Comparison of ENCODE assay signal across 8 cellular contexts in genomic region chr16:81315271-81316175, GRCh38. TPM values are rescaled to one million over a fixed set of nuclear protein-coding genes. Genes with fewer than 3 reads are reported as not detected.
DNase-seq lines count a peak whose midpoint lies in the region; ATAC-seq, FAIRE-seq and TF ChIP-seq lines count a peak whose summit lies in the region.

No MANE protein-coding gene starts in this region.

- ATAC-seq in GM19035 (IDR thresholded peaks at IDR 0.05; ENCODE audit: unreplicated experiment) (peak; percentile 36), HG03354 (IDR thresholded peaks at IDR 0.05; ENCODE audit: poor library complexity, severe bottlenecking, unreplicated experiment) (peak; percentile 40), T-cell (replicated peaks in 1 of 4) (peak; percentile 9 to 26 (median 18))

- no peak for FAIRE-seq in astrocyte (lab: Jason Lieb, UNC)

- peak overlapping the region; percentile 77 for H3K27ac ChIP-seq in astrocyte (ENCODE audit: low read depth, low read length)

- no peaks in the 10 kb centered on the region for H3K27me3 ChIP-seq in astrocyte (ENCODE audit: insufficient read depth, low read length)

- peak overlapping the region; percentile 94 to 98 (median 96) for H3K4me3 Mint-ChIP-seq in T-cell
- peak overlapping the region; percentile 92 for H3K4me3 Mint-ChIP-seq in astrocyte (ENCODE audit: unreplicated experiment)

- peak overlapping the region; percentile 79 for H2AFZ ChIP-seq in astrocyte (ENCODE audit: low read depth, low read length)

- H3K27ac Mint-ChIP-seq in T-cell (peak overlapping the region; percentile 74 to 82), astrocyte (ENCODE audit: unreplicated experiment) (peak overlapping the region; percentile 85)

- no peaks in the 10 kb centered on the region for H3K36me3 ChIP-seq in astrocyte (ENCODE audit: insufficient read depth, low read length)

- no peaks in the 10 kb centered on the region for H3K36me3 Mint-ChIP-seq in T-cell
- peaks cover 4% of the 10 kb centered on the region for H3K36me3 Mint-ChIP-seq in astrocyte (ENCODE audit: low read depth, unreplicated experiment)

- H3K4me1 Mint-ChIP-seq in T-cell (peaks cover 63 to 68% (median 66%) of the 10 kb centered on the region in 3 donors), astrocyte (ENCODE audit: low read depth, unreplicated experiment) (peaks cover 28% of the 10 kb centered on the region)

- peaks cover 26% of the 10 kb centered on the region for H4K20me1 ChIP-seq in astrocyte (ENCODE audit: insufficient read depth, low read length)

- no peaks in the 10 kb centered on the region for H3K27me3 Mint-ChIP-seq in T-cell
- no peaks in the 10 kb centered on the region for H3K27me3 Mint-ChIP-seq in astrocyte (ENCODE audit: low read depth, unreplicated experiment)

- no peaks in the 10 kb centered on the region for H3K9me3 Mint-ChIP-seq in T-cell
- H3K9me3 Mint-ChIP-seq in astrocyte (ENCODE audit: unreplicated experiment): no peaks in the 10 kb centered on the region

- H3K4me3 ChIP-seq in astrocyte (ENCODE audit: insufficient read depth, low read depth, low read length): peak overlapping the region; percentile 90

- peaks cover 37% of the 10 kb centered on the region for H3K4me1 ChIP-seq in astrocyte (ENCODE audit: insufficient read depth, low read length)

- H3K4me2 ChIP-seq in astrocyte (ENCODE audit: low read length): peak overlapping the region; percentile 96

- H3K9ac ChIP-seq in astrocyte (ENCODE audit: low read length): peak overlapping the region; percentile 84

- no peaks in the 10 kb centered on the region for H3K9me3 ChIP-seq in astrocyte (ENCODE audit: insufficient read depth, low read depth, low read length)

- H3K79me2 ChIP-seq in astrocyte (ENCODE audit: insufficient read depth, low read length): peaks cover 68% of the 10 kb centered on the region

- POLR2A ChIA-PET in T-cell (lab: Charles Lee): interaction anchor here (0.6 kb wide), 2 partner anchors 12 to 435 kb away, joined by 4 to 10 read pairs; no protein-coding TSS in a partner anchor

- CTCF ChIA-PET in T-cell (lab: Charles Lee): interaction anchor here in 1 of 2 donors (0.6 kb wide), 1 partner anchor 49 kb away, joined by 4 read pairs; no protein-coding TSS in a partner anchor

- DNase-seq in AML-193 (lab: John Stamatoyannopoulos, UW): peak; percentile 19 to 20
- peak in 30 of 34 experiments; percentile 3 to 51 (median 18) for DNase-seq in T-cell
- DNase-seq in astrocyte (ENCODE audit: low read depth): peak; percentile 32
- DNase-seq in hepatic stellate cell (ENCODE audit: low spot score): peak; percentile 53
- peak; percentile 21 for DNase-seq in putamen (ENCODE audit: low spot score)
- no peak for DNase-seq in NCI-H446 (lab: John Stamatoyannopoulos, UW)

- no peak for TF ChIP-seq CTCF in astrocyte (IDR thresholded peaks at IDR 0.05; ENCODE audit: insufficient read depth, low read depth, low read length)

RNA-seq across cellular contexts. Expression of gene GAN, which starts 0.8 kb away (rescaled TPM):
- total RNA-seq in T-cell: 1 to 10 TPM; 5.4 to 8.1 (median 7.5) TPM
- 18.0 and 20.9 TPM in 2 replicates for total RNA-seq in astrocyte

Comparison
In these comparisons a context has a peak if more than half of its experiments do, and no peak if none do; other contexts are left out.
1. DNase-seq: peak in AML-193 (2 of 2), T-cell (30 of 34), astrocyte (single experiment), hepatic stellate cell (single experiment) and putamen (single experiment); none in NCI-H446 (0 of 2).
2. Peak in every context shown above with its lines, with median percentiles within 50 percentile points of each other: ATAC-seq.